ENCODE assay signal across 8 cellular contexts in genomic region chr15:76905013-76905839, GRCh38. TPM values are rescaled to one million over a fixed set of nuclear protein-coding genes. Genes with fewer than 3 reads are reported as not detected.
DNase-seq lines count a peak whose midpoint lies in the region; ATAC-seq and TF ChIP-seq lines count a peak whose summit lies in the region.

A gene with protein sequence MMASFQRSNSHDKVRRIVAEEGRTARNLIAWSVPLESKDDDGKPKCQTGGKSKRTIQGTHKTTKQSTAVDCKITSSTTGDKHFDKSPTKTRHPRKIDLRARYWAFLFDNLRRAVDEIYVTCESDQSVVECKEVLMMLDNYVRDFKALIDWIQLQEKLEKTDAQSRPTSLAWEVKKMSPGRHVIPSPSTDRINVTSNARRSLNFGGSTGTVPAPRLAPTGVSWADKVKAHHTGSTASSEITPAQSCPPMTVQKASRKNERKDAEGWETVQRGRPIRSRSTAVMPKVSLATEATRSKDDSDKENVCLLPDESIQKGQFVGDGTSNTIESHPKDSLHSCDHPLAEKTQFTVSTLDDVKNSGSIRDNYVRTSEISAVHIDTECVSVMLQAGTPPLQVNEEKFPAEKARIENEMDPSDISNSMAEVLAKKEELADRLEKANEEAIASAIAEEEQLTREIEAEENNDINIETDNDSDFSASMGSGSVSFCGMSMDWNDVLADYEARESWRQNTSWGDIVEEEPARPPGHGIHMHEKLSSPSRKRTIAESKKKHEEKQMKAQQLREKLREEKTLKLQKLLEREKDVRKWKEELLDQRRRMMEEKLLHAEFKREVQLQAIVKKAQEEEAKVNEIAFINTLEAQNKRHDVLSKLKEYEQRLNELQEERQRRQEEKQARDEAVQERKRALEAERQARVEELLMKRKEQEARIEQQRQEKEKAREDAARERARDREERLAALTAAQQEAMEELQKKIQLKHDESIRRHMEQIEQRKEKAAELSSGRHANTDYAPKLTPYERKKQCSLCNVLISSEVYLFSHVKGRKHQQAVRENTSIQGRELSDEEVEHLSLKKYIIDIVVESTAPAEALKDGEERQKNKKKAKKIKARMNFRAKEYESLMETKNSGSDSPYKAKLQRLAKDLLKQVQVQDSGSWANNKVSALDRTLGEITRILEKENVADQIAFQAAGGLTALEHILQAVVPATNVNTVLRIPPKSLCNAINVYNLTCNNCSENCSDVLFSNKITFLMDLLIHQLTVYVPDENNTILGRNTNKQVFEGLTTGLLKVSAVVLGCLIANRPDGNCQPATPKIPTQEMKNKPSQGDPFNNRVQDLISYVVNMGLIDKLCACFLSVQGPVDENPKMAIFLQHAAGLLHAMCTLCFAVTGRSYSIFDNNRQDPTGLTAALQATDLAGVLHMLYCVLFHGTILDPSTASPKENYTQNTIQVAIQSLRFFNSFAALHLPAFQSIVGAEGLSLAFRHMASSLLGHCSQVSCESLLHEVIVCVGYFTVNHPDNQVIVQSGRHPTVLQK (N-terminal part only) (minus strand): TSS chr15:76905340. CDS start chr15:76883817, 21,523 bp downstream.

- 0 to 4% (median 0%) methylated on average over 14 to 78 of the region's 78 CpGs for WGBS in adrenal gland, 4 donors
- 1 to 4% methylated on average over 24 to 42 of the region's 78 CpGs for WGBS in upper lobe of left lung, 2 donors

- ATAC-seq in HG02763 (IDR thresholded peaks at IDR 0.05; ENCODE audit: unreplicated experiment), result peak; percentile 92
- peak; percentile 97 to 98 for ATAC-seq in left cardiac atrium
- peak; percentile 95 to 98 for ATAC-seq in upper lobe of left lung (ENCODE audit: low FRiP score in 2 of 2)

- H3K36me3 ChIP-seq in adrenal gland (replicated peaks in 1 of 2) (no peaks in the 10 kb centered on the region), upper lobe of left lung (no peaks in the 10 kb centered on the region)

- H3K4me1 ChIP-seq in adrenal gland (replicated peaks in 1 of 2) (peaks cover 14 to 32% of the 10 kb centered on the region in 2 donors), upper lobe of left lung (peaks cover 27 to 31% (median 29%) of the 10 kb centered on the region in 4 donors)

- peak; percentile 47 to 81 for TF ChIP-seq POLR2A in adrenal gland (IDR thresholded peaks at IDR 0.05)
- TF ChIP-seq POLR2A in upper lobe of left lung (IDR thresholded peaks at IDR 0.05), result peak in 3 of 4 donors; percentile 69 to 85 (median 70)

- H3K9me3 ChIP-seq in adrenal gland (replicated peaks in 1 of 3) (no peaks in the 10 kb centered on the region), upper lobe of left lung (no peaks in the 10 kb centered on the region)

- H3K27ac ChIP-seq in adrenal gland (peak within 1 kb of the TSS; percentile 63 to 93 (median 92)), upper lobe of left lung (peak within 1 kb of the TSS; percentile 93 to 96 (median 95))

- TF ChIP-seq EP300 in upper lobe of left lung (IDR thresholded peaks at IDR 0.05), result peak in 1 of 4 donors; percentile 72

- TF ChIP-seq CTCF in GM12874 (IDR thresholded peaks at IDR 0.05; ENCODE audit: insufficient read depth, low read depth, low read length) (0 out of 2 replicates have a peak, but pooled peaks have one; percentile 0), adrenal gland (IDR thresholded peaks at IDR 0.05) (peak in 2 of 6 experiments; percentile 9 to 27), upper lobe of left lung (IDR thresholded peaks at IDR 0.05) (peak in 2 of 6 experiments; percentile 30 to 44)

- H3K4me3 ChIP-seq in adrenal gland, result peak within 1 kb of the TSS; percentile 71 to 91 (median 87)
- peak within 1 kb of the TSS; percentile 75 to 96 (median 83) for H3K4me3 ChIP-seq in upper lobe of left lung

- H3K27me3 ChIP-seq in adrenal gland (no peaks in the 10 kb centered on the region), upper lobe of left lung (no peaks in the 10 kb centered on the region)

- intact Hi-C loops in adrenal gland (cut with DNase I) (no loop called here), left cardiac atrium (cut with DNase I) (no loop called here), posterior vena cava (cut with DNase I) (no loop called here)

- DNase-seq in NCI-H1436 (lab: John Stamatoyannopoulos, UW), result peak; percentile 83
- DNase-seq in T-helper 1 cell, result peak; percentile 86 to 93 (median 86)
- peak; percentile 91 to 95 (median 94) for DNase-seq in adrenal gland
- peak; percentile 95 for DNase-seq in left cardiac atrium
- DNase-seq in posterior vena cava (ENCODE audit: low spot score), result peak; percentile 97
- DNase-seq in upper lobe of left lung, result peak; percentile 96 to 98

RNA-seq across cellular contexts. Expression of the gene that starts here (rescaled TPM):
- total RNA-seq in adrenal gland, result 10 to 100 TPM; 15.7 to 95.3 (median 25.6) TPM
- polyA plus RNA-seq in adrenal gland, result 10 to 100 TPM in 1 of 3 donors, 1 to 10 TPM in 2; 3.9 to 15.9 (median 5.1) TPM
- 10 to 100 TPM; 28.9 to 30.1 TPM for total RNA-seq in left cardiac atrium
- 10 to 100 TPM; 27.9 to 32.1 TPM for total RNA-seq in posterior vena cava
- total RNA-seq in upper lobe of left lung, result 10 to 100 TPM; 14.4 to 67.1 (median 27.6) TPM

Comparison
In these comparisons a context has a peak if more than half of its experiments do, and no peak if none do; other contexts are left out.
1. Peak in every context shown above with its lines: DNase-seq, ATAC-seq, H3K4me3 ChIP-seq and H3K27ac ChIP-seq.